Comparison of ENCODE assay signal across 9 cellular contexts in genomic region chr17:60102632-60103047, GRCh38. TPM values are rescaled to one million over a fixed set of nuclear protein-coding genes. Genes with fewer than 3 reads are reported as not detected.
DNase-seq lines count a peak whose midpoint lies in the region; ATAC-seq, FAIRE-seq and TF ChIP-seq lines count a peak whose summit lies in the region.
"Had no signal": no experiment of that assay in that cellular context is flagged by ENCODE, and none has a peak within 500 bp of the region (broad histone marks: within the 10 kb centered on the region; RNA-seq: fewer than 3 reads in every experiment).

No MANE protein-coding gene starts in this region.

- DNase-seq in GDM1 (lab: John Stamatoyannopoulos, UW) (peak; percentile 65), MG63 (peak; percentile 28), left cardiac atrium (peak; percentile 27), RPMI8226 (no peak), H54 (ENCODE audit: insufficient read length, low spot score) (no peak)
- DNase-seq in activated T-cell treated with anti-CD3 and anti-CD28 coated beads, Interleukin-2, amount 50 U/mL, for 72 hours: peak; percentile 36 to 40

- peaks cover 33% of the 10 kb centered on the region for H3K27me3 Mint-ChIP-seq in activated T-cell treated with anti-CD3 and anti-CD28 coated beads, Interleukin-2, amount 50 U/mL, for 72 hours (ENCODE audit: low read depth)
- H3K27me3 Mint-ChIP-seq in stimulated activated naive CD8-positive, alpha-beta T cell treated with anti-CD3 and anti-CD28 coated beads, Interleukin-15, Interleukin-2, amounts not matched to agents 100 ng/mL and 50 ng/mL, for 24 hours: peaks cover 25% of the 10 kb centered on the region

- H3K27ac Mint-ChIP-seq in activated T-cell treated with anti-CD3 and anti-CD28 coated beads, Interleukin-2, amount 50 U/mL, for 72 hours: peak overlapping the region; percentile 40
- H3K27ac Mint-ChIP-seq in stimulated activated naive CD8-positive, alpha-beta T cell treated with anti-CD3 and anti-CD28 coated beads, Interleukin-15, Interleukin-2, amounts not matched to agents 100 ng/mL and 50 ng/mL, for 24 hours: no peak overlapping the region

- H3K9me3 ChIP-seq in MG63: no peaks in the 10 kb centered on the region; the same call in 1 of the 2 replicates

- H3K9me3 Mint-ChIP-seq in activated T-cell treated with anti-CD3 and anti-CD28 coated beads, Interleukin-2, amount 50 U/mL, for 72 hours: no peaks in the 10 kb centered on the region
- H3K9me3 Mint-ChIP-seq in stimulated activated naive CD8-positive, alpha-beta T cell treated with anti-CD3 and anti-CD28 coated beads, Interleukin-15, Interleukin-2, amounts not matched to agents 100 ng/mL and 50 ng/mL, for 24 hours: no peaks in the 10 kb centered on the region

- intact Hi-C loops in left cardiac atrium (cut with DNase I): loop anchor here in 1 of 2 donors (10.0 kb wide), 1 partner anchor 332 kb away; no protein-coding TSS in a partner anchor

- peak; percentile 85 to 91 for ATAC-seq in activated T-cell treated with anti-CD3 and anti-CD28 coated beads, Interleukin-2, amount 50 U/mL, for 72 hours (replicated peaks in 1 of 2)
- ATAC-seq in left cardiac atrium (peak; percentile 75 to 80), GM18517 (IDR thresholded peaks at IDR 0.05; ENCODE audit: unreplicated experiment) (no peak)

- peak overlapping the region; percentile 36 for H3K4me3 ChIP-seq in MG63

- H3K4me1 Mint-ChIP-seq in activated T-cell treated with anti-CD3 and anti-CD28 coated beads, Interleukin-2, amount 50 U/mL, for 72 hours (ENCODE audit: low read depth): peaks cover 9% of the 10 kb centered on the region
- H3K4me1 Mint-ChIP-seq in stimulated activated naive CD8-positive, alpha-beta T cell treated with anti-CD3 and anti-CD28 coated beads, Interleukin-15, Interleukin-2, amounts not matched to agents 100 ng/mL and 50 ng/mL, for 24 hours (ENCODE audit: low read depth): peaks cover 19% of the 10 kb centered on the region

- peak overlapping the region; percentile 68 to 92 for H3K4me3 Mint-ChIP-seq in activated T-cell treated with anti-CD3 and anti-CD28 coated beads, Interleukin-2, amount 50 U/mL, for 72 hours
- peak overlapping the region; percentile 61 for H3K4me3 Mint-ChIP-seq in stimulated activated naive CD8-positive, alpha-beta T cell treated with anti-CD3 and anti-CD28 coated beads, Interleukin-15, Interleukin-2, amounts not matched to agents 100 ng/mL and 50 ng/mL, for 24 hours

- H3K36me3 Mint-ChIP-seq in activated T-cell treated with anti-CD3 and anti-CD28 coated beads, Interleukin-2, amount 50 U/mL, for 72 hours (ENCODE audit: insufficient read depth in 2 of 2): no peaks in the 10 kb centered on the region
- no peaks in the 10 kb centered on the region for H3K36me3 Mint-ChIP-seq in stimulated activated naive CD8-positive, alpha-beta T cell treated with anti-CD3 and anti-CD28 coated beads, Interleukin-15, Interleukin-2, amounts not matched to agents 100 ng/mL and 50 ng/mL, for 24 hours (ENCODE audit: low read depth)

- no peak for FAIRE-seq in H54 (lab: Jason Lieb, UNC)
- FAIRE-seq: colon had no signal

- no peaks in the 10 kb centered on the region for H3K36me3 ChIP-seq in MG63

- no peak for TF ChIP-seq POLR2A in H54 (IDR thresholded peaks at IDR 0.05; ENCODE audit: low read depth, low read length)

- no peaks in the 10 kb centered on the region for H3K27me3 ChIP-seq in MG63

RNA-seq across cellular contexts. Expression of gene HEATR6, which starts 23.9 kb away (rescaled TPM):
- 9.8 and 11.7 TPM in 2 replicates for total RNA-seq in MG63 (2014; rRNA removed; shearing (Covaris generic); ENCODE audit: low replicate concordance)
- 10 to 100 TPM; 27.8 to 36.9 TPM for total RNA-seq in activated T-cell treated with anti-CD3 and anti-CD28 coated beads, Interleukin-2, amount 50 U/mL, for 72 hours
- total RNA-seq in left cardiac atrium: 10 to 100 TPM; 11.9 to 13.3 TPM

RNA-seq across cellular contexts. Expression of gene CA4, which starts 47.1 kb away (rescaled TPM):
- 1.9 TPM in 1 of 2 replicates, not detected in the other for total RNA-seq in MG63 (2014; rRNA removed; shearing (Covaris generic); ENCODE audit: low replicate concordance)
- not detected for total RNA-seq in activated T-cell treated with anti-CD3 and anti-CD28 coated beads, Interleukin-2, amount 50 U/mL, for 72 hours
- 10 to 100 TPM in 1 of 2 donors, 1 to 10 TPM in 1; 3.1 to 10.8 TPM for total RNA-seq in left cardiac atrium

Comparison
In these comparisons a context has a peak if more than half of its experiments do, and no peak if none do; other contexts are left out.
1. DNase-seq: peak in GDM1 (single experiment), MG63 (single experiment), activated T-cell treated with anti-CD3 and anti-CD28 coated beads, Interleukin-2, amount 50 U/mL, for 72 hours (2 of 2) and left cardiac atrium (single experiment); none in RPMI8226 (single experiment) and H54 (single experiment).